23 cellular contexts compared by ENCODE assay signal in genomic region chr3:24645047-24645446, GRCh38.
"Had no signal": no experiment of that assay in that cellular context is flagged by ENCODE, and none has a peak within 500 bp of the region (broad histone marks: within the 10 kb centered on the region; RNA-seq: fewer than 3 reads in every experiment).

No MANE protein-coding gene starts in this region.

- H3K9me3 Mint-ChIP-seq: endodermal cell; stimulated activated naive B cell treated with anti-CD40 and anti-IgM and Interleukin-4, amounts not matched to agents 10 μg/mL and 1 μg/mL and 100 μg/mL, for 72 hours; stimulated activated naive CD8-positive, alpha-beta T cell treated with anti-CD3 and anti-CD28 coated beads, Interleukin-15, Interleukin-2, amounts not matched to agents 100 ng/mL and 50 ng/mL, for 24 hours had no signal

- H3K4me1 Mint-ChIP-seq: endodermal cell, immature natural killer cell, natural killer cell had no signal

- H3K27me3 ChIP-seq: esophagus muscularis mucosa, neutrophil, pancreas, sigmoid colon, tibial nerve, upper lobe of right lung, uterus had no signal

- H3K36me3 Mint-ChIP-seq: immature natural killer cell; natural killer cell; stimulated activated naive B cell treated with anti-CD40 and anti-IgM and Interleukin-4, amounts not matched to agents 10 μg/mL and 1 μg/mL and 100 μg/mL, for 72 hours had no signal

- ATAC-seq: left ventricle myocardium superior; lower lobe of right lung; natural killer cell; pancreas; stimulated activated naive B cell treated with anti-CD40 and anti-IgM and Interleukin-4, amounts not matched to agents 10 μg/mL and 1 μg/mL and 100 μg/mL, for 72 hours; upper lobe of right lung had no signal

- H3K4me3 Mint-ChIP-seq: endodermal cell; immature natural killer cell; natural killer cell; stimulated activated naive B cell treated with anti-CD40 and anti-IgM and Interleukin-4, amounts not matched to agents 10 μg/mL and 1 μg/mL and 100 μg/mL, for 72 hours; stimulated activated naive CD8-positive, alpha-beta T cell treated with anti-CD3 and anti-CD28 coated beads, Interleukin-15, Interleukin-2, amounts not matched to agents 100 ng/mL and 50 ng/mL, for 24 hours had no signal

- H3K27ac ChIP-seq: epithelial cell of prostate, esophagus muscularis mucosa, lower lobe of right lung, neutrophil, pancreas, sigmoid colon, thoracic aorta, tibial nerve, upper lobe of right lung, uterus had no signal

- H3K4me3 ChIP-seq: esophagus muscularis mucosa, lower lobe of right lung, pancreas, sigmoid colon, thoracic aorta, tibial nerve, upper lobe of right lung, uterus had no signal

- H3K4me1 ChIP-seq: pancreas, upper lobe of right lung, uterus had no signal

- H3K36me3 ChIP-seq: esophagus muscularis mucosa, lower lobe of right lung, neutrophil, pancreas, sigmoid colon, thoracic aorta, tibial nerve, upper lobe of right lung, uterus had no signal

- H3K27ac Mint-ChIP-seq: endodermal cell; immature natural killer cell; natural killer cell; progenitor cell of endocrine pancreas; stimulated activated naive B cell treated with anti-CD40 and anti-IgM and Interleukin-4, amounts not matched to agents 10 μg/mL and 1 μg/mL and 100 μg/mL, for 72 hours; stimulated activated naive CD8-positive, alpha-beta T cell treated with anti-CD3 and anti-CD28 coated beads, Interleukin-15, Interleukin-2, amounts not matched to agents 100 ng/mL and 50 ng/mL, for 24 hours had no signal

- DNase-seq: effector CD8-positive, alpha-beta T cell; endodermal cell; foreskin melanocyte; hypothalamus; immature natural killer cell; islet precursor cell; left ventricle myocardium superior; lower lobe of right lung; natural killer cell; sigmoid colon; stimulated activated CD4-positive, alpha-beta T cell treated with anti-CD3 and anti-CD28 coated beads, Interleukin-2, amount 100 ng/mL, for 24 hours; stimulated activated CD4-positive, alpha-beta T cell treated with anti-CD3 and anti-CD28 coated beads, Interleukin-4, amount 100 ng/mL, for 24 hours; stimulated activated naive B cell treated with anti-CD40 and anti-IgM and Interleukin-4, amounts not matched to agents 10 μg/mL and 1 μg/mL and 100 μg/mL, for 72 hours; upper lobe of right lung; uterus had no signal

- H3K27me3 Mint-ChIP-seq: stimulated activated naive CD8-positive, alpha-beta T cell treated with anti-CD3 and anti-CD28 coated beads, Interleukin-15, Interleukin-2, amounts not matched to agents 100 ng/mL and 50 ng/mL, for 24 hours had no signal

- H3K9me3 ChIP-seq: esophagus muscularis mucosa, lower lobe of right lung, neutrophil, pancreas, sigmoid colon, thoracic aorta, tibial nerve, upper lobe of right lung, uterus had no signal
